In the genomic region with DNA sequence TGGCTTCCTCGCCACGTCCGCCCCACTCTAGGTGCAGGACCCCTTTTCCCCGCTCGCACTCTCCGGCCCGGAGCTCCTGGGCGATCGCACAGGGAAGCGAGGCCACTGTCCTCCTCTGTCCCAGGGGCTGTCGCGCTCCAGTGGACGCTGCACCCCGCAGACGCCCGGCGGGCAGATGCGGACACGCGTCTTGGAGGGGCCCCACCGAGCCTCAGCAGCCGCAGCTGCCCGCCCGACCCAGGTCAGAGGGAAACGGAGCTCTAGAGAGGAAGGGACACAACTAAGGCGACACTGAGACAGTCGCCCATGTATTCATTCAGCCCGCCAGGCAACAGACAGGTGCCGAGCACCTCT, we compare ENCODE assay signal across 13 cellular contexts. TPM values are rescaled to one million over a fixed set of nuclear protein-coding genes. Genes with fewer than 3 reads are reported as not detected.
DNase-seq lines count a peak whose midpoint lies in the region; FAIRE-seq and TF ChIP-seq lines count a peak whose summit lies in the region.
"Had no signal": no experiment of that assay in that cellular context is flagged by ENCODE, and none has a peak within 500 bp of the region (broad histone marks: within the 10 kb centered on the region; RNA-seq: fewer than 3 reads in every experiment).

No MANE protein-coding gene starts in this region.

- H3K27me3 ChIP-seq in HUES6 (ENCODE audit: control insufficient read depth, insufficient read depth, low read length): peaks cover 33% of the 10 kb centered on the region
- peaks cover 28 to 32% of the 10 kb centered on the region in 2 experiments for H3K27me3 ChIP-seq in endothelial cell of umbilical vein (ENCODE audit: control insufficient read depth in 2 of 2, insufficient read depth in 2 of 2, low read length in 2 of 2)
- H3K27me3 ChIP-seq: thyroid gland had no signal

- H3K9ac ChIP-seq in HUES6 (ENCODE audit: low read length): peak overlapping the region; percentile 51
- no peak overlapping the region for H3K9ac ChIP-seq in endothelial cell of umbilical vein (replicated peaks; ENCODE audit: extremely low read depth, insufficient read depth, low read length)

- TF ChIP-seq CTCF in AG09309 (IDR thresholded peaks at IDR 0.05; ENCODE audit: control insufficient read depth, insufficient read depth, low read depth, low read length, missing control alignments) (no peak), endothelial cell of umbilical vein (IDR thresholded peaks at IDR 0.05; ENCODE audit: extremely low read depth in 1 of 2, insufficient read depth in 1 of 2, low read depth in 1 of 2, low read length in 2 of 2) (no peak), neural crest cell (conservative IDR thresholded peaks at IDR 0.05) (no peak)

- H3K9me1 ChIP-seq in endothelial cell of umbilical vein (replicated peaks; ENCODE audit: control insufficient read depth, extremely low read depth, insufficient read depth, low read length): no peaks in the 10 kb centered on the region

- intact Hi-C loops in endothelial cell of umbilical vein (cut with micrococcal nuclease): no loop called here

- dilution Hi-C loops in endothelial cell of umbilical vein (cut with MboI; ENCODE audit: extremely low pct_ligation_motif_present, low sequenced_read_pairs): no loop called here

- POLR2A ChIA-PET in endothelial cell of umbilical vein (lab: Charles Lee): no interaction called here

- H3K79me2 ChIP-seq in endothelial cell of umbilical vein (ENCODE audit: control insufficient read depth, insufficient read depth, low read length): no peaks in the 10 kb centered on the region

- CTCF ChIA-PET in endothelial cell of umbilical vein (lab: Charles Lee): no interaction called here

- H3K9me3 Mint-ChIP-seq in neural crest cell: peaks cover 10% of the 10 kb centered on the region

- H3K4me1 ChIP-seq in HUES6 (ENCODE audit: control insufficient read depth, insufficient read depth, low read length): peaks cover 11% of the 10 kb centered on the region
- H3K4me1 ChIP-seq in endothelial cell of umbilical vein (ENCODE audit: control insufficient read depth, extremely low read depth, insufficient read depth, low read length): no peaks in the 10 kb centered on the region
- H3K4me1 ChIP-seq: thyroid gland had no signal

- H2AFZ ChIP-seq in endothelial cell of umbilical vein (ENCODE audit: low read depth, low read length): peak overlapping the region; percentile 11

- peak overlapping the region; percentile 10 for H3K4me3 ChIP-seq in AG09309 (ENCODE audit: control insufficient read depth, low read depth, low read length)
- H3K4me3 ChIP-seq in HUES6 (ENCODE audit: low read depth, low read length): peak overlapping the region; percentile 68
- H3K4me3 ChIP-seq in endothelial cell of umbilical vein (replicated peaks in 1 of 3; ENCODE audit: insufficient read depth in 1 of 3, low read depth in 1 of 3, low read length in 3 of 3): no peak overlapping the region
- H3K4me3 ChIP-seq: thyroid gland had no signal

- H3K4me3 Mint-ChIP-seq in neural crest cell: peak overlapping the region; percentile 83

- H3K27ac ChIP-seq in HUES6 (ENCODE audit: low read depth, low read length): no peak overlapping the region
- no peak overlapping the region for H3K27ac ChIP-seq in endothelial cell of umbilical vein (ENCODE audit: insufficient read depth, low read depth, low read length)
- H3K27ac ChIP-seq: adrenal gland, RWPE1, thyroid gland had no signal

- H3K27me3 Mint-ChIP-seq in neural crest cell (ENCODE audit: low read depth): peaks cover 74% of the 10 kb centered on the region

- H3K36me3 ChIP-seq in HUES6 (ENCODE audit: control insufficient read depth, insufficient read depth, low read length) (no peaks in the 10 kb centered on the region), endothelial cell of umbilical vein (ENCODE audit: control insufficient read depth in 2 of 2, extremely low read depth in 1 of 2, insufficient read depth in 2 of 2, low read length in 2 of 2) (no peaks in the 10 kb centered on the region)
- H3K36me3 ChIP-seq: adrenal gland, thyroid gland had no signal

- no peak overlapping the region for H3K27ac Mint-ChIP-seq in neural crest cell (ENCODE audit: unreplicated experiment)

- no peaks in the 10 kb centered on the region for H3K36me3 Mint-ChIP-seq in neural crest cell (ENCODE audit: low read depth)

- H3K4me1 Mint-ChIP-seq in neural crest cell: peaks cover 19% of the 10 kb centered on the region

- H3K9me3 ChIP-seq in HUES6 (ENCODE audit: control insufficient read depth, insufficient read depth, low read depth, low read length): no peaks in the 10 kb centered on the region
- H3K9me3 ChIP-seq in endothelial cell of umbilical vein (replicated peaks; ENCODE audit: control insufficient read depth, insufficient read depth, low read length): no peaks in the 10 kb centered on the region
- H3K9me3 ChIP-seq: adrenal gland, thyroid gland had no signal

- no peak for FAIRE-seq in endothelial cell of umbilical vein (lab: Jason Lieb, UNC)

- no peak for TF ChIP-seq POLR2A in endothelial cell of umbilical vein (IDR thresholded peaks at IDR 0.05; ENCODE audit: low read depth, low read length)

- no TSS peak for BruUV-seq in endothelial cell of umbilical vein (replicated peaks; lab: Mats Ljungman, UMichigan)

- no peaks in the 10 kb centered on the region for H4K20me1 ChIP-seq in endothelial cell of umbilical vein (replicated peaks; ENCODE audit: control insufficient read depth, extremely low read depth, insufficient read depth, low read length)

- H3K4me2 ChIP-seq in endothelial cell of umbilical vein (ENCODE audit: insufficient read depth, low read length): no peak overlapping the region

- DNase-seq in AG09309 (ENCODE audit: low read depth) (no peak), endothelial cell of umbilical vein (ENCODE audit: low read depth, low spot score) (no peak), neural crest cell (ENCODE audit: low read depth, low spot score) (no peak), EL (no peak), NCI-H1048 (lab: John Stamatoyannopoulos, UW) (no peak), cortex of kidney (lab: John Stamatoyannopoulos, UW) (no peak)
- no peak for DNase-seq in NK-92 treated with Interleukin-12 subunit alpha and Interleukin-12 subunit beta, amount 100 ng/mL, for 24 hours (lab: John Stamatoyannopoulos, UW)
- DNase-seq: activated CD4-positive, CD25-positive, alpha-beta regulatory T cell treated with anti-CD3 and anti-CD28 coated beads, Interleukin-2, amount 50 U/mL, for 72 hours; NCI-H2227 treated with DMSO at 0.1 percent for 48 hours had no signal

TF ChIP-seq in endothelial cell of umbilical vein, 7 proteins besides CTCF, POLR2A, EP300 and RAD21:
- TF ChIP-seq GATA2 (IDR thresholded peaks at IDR 0.05; ENCODE audit: insufficient read depth, insufficient read length, low read depth, low read length) (no peak), MYC (IDR thresholded peaks at IDR 0.05; ENCODE audit: low read depth, low read length) (no peak), JUN (IDR thresholded peaks at IDR 0.05; ENCODE audit: borderline replicate concordance, insufficient read depth, insufficient read length, low read depth) (no peak), EZH2 (IDR thresholded peaks at IDR 0.05; ENCODE audit: borderline replicate concordance, low read depth, low read length, severe bottlenecking) (no peak), FOS (IDR thresholded peaks at IDR 0.05; ENCODE audit: borderline replicate concordance, insufficient read depth, low read length) (no peak), POLR2AphosphoS5 (IDR thresholded peaks at IDR 0.05; ENCODE audit: insufficient read depth, low read depth, low read length) (no peak)
- TF ChIP-seq, protein P1, sequence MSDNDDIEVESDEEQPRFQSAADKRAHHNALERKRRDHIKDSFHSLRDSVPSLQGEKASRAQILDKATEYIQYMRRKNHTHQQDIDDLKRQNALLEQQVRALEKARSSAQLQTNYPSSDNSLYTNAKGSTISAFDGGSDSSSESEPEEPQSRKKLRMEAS (IDR thresholded peaks at IDR 0.05; ENCODE audit: insufficient read depth, insufficient read length): no peak

RNA-seq across cellular contexts. Expression of a gene that starts 0.7 kb away (rescaled TPM):
- total RNA-seq in endothelial cell of umbilical vein (not detected in 2 replicates), neural crest cell (0.43 and 0.54 TPM in 2 replicates)
- polyA plus RNA-seq in endothelial cell of umbilical vein: 0.03 TPM in 2 replicates
- not detected in 2 replicates for polyA plus RNA-seq in endothelial cell of umbilical vein (2011; cell fraction: cytosol; rRNA removed)
- polyA plus RNA-seq in endothelial cell of umbilical vein (2011; cell fraction: nucleus; rRNA removed): not detected in 2 replicates
- not detected in 2 replicates for polyA plus RNA-seq in endothelial cell of umbilical vein (2012)
- 0.15 TPM in 1 of 2 replicates, not detected in the other for polyA minus RNA-seq in endothelial cell of umbilical vein
- polyA minus RNA-seq in endothelial cell of umbilical vein (2011; cell fraction: cytosol; rRNA and poly(A)+ RNA removed): not detected
- polyA minus RNA-seq in endothelial cell of umbilical vein (2011; cell fraction: nucleus; rRNA and poly(A)+ RNA removed): not detected in 2 replicates

RNA-seq across cellular contexts. Expression of a gene that starts 42.0 kb away (rescaled TPM):
- 15.0 and 21.5 TPM in 2 replicates for total RNA-seq in endothelial cell of umbilical vein
- polyA plus RNA-seq in endothelial cell of umbilical vein: 3.8 and 6.3 TPM in 2 replicates
- 4.8 and 6.5 TPM in 2 replicates for polyA plus RNA-seq in endothelial cell of umbilical vein (2011; cell fraction: cytosol; rRNA removed)
- polyA plus RNA-seq in endothelial cell of umbilical vein (2011; cell fraction: nucleus; rRNA removed): 33.1 and 34.7 TPM in 2 replicates
- 2.8 and 4.4 TPM in 2 replicates for polyA plus RNA-seq in endothelial cell of umbilical vein (2012)
- 25.2 and 34.8 TPM in 2 replicates for polyA minus RNA-seq in endothelial cell of umbilical vein
- polyA minus RNA-seq in endothelial cell of umbilical vein (2011; cell fraction: cytosol; rRNA and poly(A)+ RNA removed): not detected
- polyA minus RNA-seq in endothelial cell of umbilical vein (2011; cell fraction: nucleus; rRNA and poly(A)+ RNA removed): 20.0 and 26.7 TPM in 2 replicates
- not detected in 2 replicates for total RNA-seq in neural crest cell

Comparison
In these comparisons a context has a peak if more than half of its experiments do, and no peak if none do; other contexts are left out.
1. H3K4me3 ChIP-seq: peak in AG09309 (single experiment) and HUES6 (single experiment); none in endothelial cell of umbilical vein (0 of 3).
2. RNA of a gene that starts 42.0 kb away (total RNA-seq): 15.0 to 21.5 TPM in endothelial cell of umbilical vein; not detected in neural crest cell; every median in the first group is over 10 times any median in the second.